In the genomic region with DNA sequence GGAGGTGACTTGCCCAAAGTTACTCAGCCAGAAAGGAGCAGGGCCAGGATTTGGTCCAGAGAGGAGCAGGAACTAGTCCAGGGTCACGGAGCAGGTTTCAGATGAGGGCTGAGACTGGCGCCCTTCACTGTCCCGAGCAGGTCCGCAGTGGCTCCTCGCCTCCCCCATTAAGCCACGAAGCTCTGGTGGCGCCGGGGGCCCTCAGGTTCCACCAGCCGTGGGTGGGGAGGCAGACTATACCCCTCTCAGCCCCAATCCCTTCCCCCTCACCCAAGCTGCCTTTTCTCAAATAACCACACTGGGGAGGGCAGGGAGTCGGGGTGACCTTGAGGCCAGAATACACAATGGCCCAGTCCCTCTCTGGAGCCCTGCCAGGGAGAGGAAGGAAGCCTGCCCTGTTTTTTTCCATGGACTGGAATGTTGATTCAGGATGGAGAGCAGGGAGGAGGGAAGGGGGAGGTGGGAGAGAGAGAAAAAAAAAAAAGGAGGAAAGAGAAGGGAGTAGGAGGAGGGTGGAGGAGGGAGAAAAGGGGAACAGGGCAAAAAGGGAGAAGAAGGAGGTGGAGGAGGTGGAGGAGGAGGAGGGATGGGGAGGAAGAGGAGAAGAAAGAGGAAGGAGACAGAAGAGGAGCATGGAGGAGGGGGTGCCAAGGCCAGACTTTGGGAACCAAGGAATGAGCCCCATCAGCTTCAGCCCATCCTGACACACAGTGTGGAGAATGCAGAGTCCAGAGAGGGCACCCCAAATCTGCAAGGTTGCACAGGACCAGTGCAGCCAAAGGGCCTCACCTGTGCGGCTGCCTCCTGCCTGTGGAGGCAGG, we compare ENCODE assay signal across 8 cellular contexts. TPM values are rescaled to one million over a fixed set of nuclear protein-coding genes. Genes with fewer than 3 reads are reported as not detected.
A peak's percentile ranks its signal among the peaks of the same experiment; 100 is the strongest.
DNase-seq lines count a peak whose midpoint lies in the region; ATAC-seq, FAIRE-seq and TF ChIP-seq lines count a peak whose summit lies in the region.

No MANE protein-coding gene starts in this region.

- peak; percentile 69 for TF ChIP-seq EP300 in Ishikawa (IDR thresholded peaks at IDR 0.05; ENCODE audit: borderline replicate concordance)

- no peak for TF ChIP-seq POLR2A in GM12892 (IDR thresholded peaks at IDR 0.05; ENCODE audit: low read depth, low read length)

- H3K4me1 Mint-ChIP-seq in activated T-helper 2 cell treated with anti-CD3 and anti-CD28 coated beads, Interferon-gamma antibody, Interleukin-2, Interleukin-4, amounts not matched to agents 10 μg/mL and 5 μg/mL and 100 μg/mL, durations not matched to agents 14 hours and 24 hours and 36 hours (ENCODE audit: low read depth) = peaks cover 19% of the 10 kb centered on the region

- H3K36me3 ChIP-seq in tibial artery = no peaks in the 10 kb centered on the region

- intact Hi-C loops in tibial artery (cut with DNase I; ENCODE audit: low total_unique reads) = no loop called here
- intact Hi-C loops in activated T-helper 2 cell treated with anti-CD3 and anti-CD28 coated beads, Interferon-gamma antibody, Interleukin-2, Interleukin-4, amounts not matched to agents 10 μg/mL and 5 μg/mL and 100 μg/mL, durations not matched to agents 14 hours and 24 hours and 36 hours (cut with micrococcal nuclease) = no loop called here

- H3K9me3 ChIP-seq in tibial artery = peaks cover 0 to 12% (median 5%) of the 10 kb centered on the region in 3 donors

- no peak for FAIRE-seq in GM12892 (lab: Jason Lieb, UNC)

- DNase-seq in cerebellar cortex (ENCODE audit: low spot score) (peak; percentile 39), left lobe of liver (ENCODE audit: low spot score) (peak; percentile 84), tibial artery (peak; percentile 66 to 78), GM12892 (ENCODE audit: insufficient read length) (no peak), NCI-H1436 (lab: John Stamatoyannopoulos, UW) (no peak), DMS 273 treated with DMSO at 0.1 percent for 48 hours (lab: John Stamatoyannopoulos, UW) (no peak)
- DNase-seq in activated T-helper 2 cell treated with anti-CD3 and anti-CD28 coated beads, Interferon-gamma antibody, Interleukin-2, Interleukin-4, amounts not matched to agents 10 μg/mL and 5 μg/mL and 100 μg/mL, durations not matched to agents 14 hours and 24 hours and 36 hours (ENCODE audit: low spot score) = no peak

- H3K27ac ChIP-seq in tibial artery = peak overlapping the region; percentile 44 to 62

- TF ChIP-seq CTCF in tibial artery (IDR thresholded peaks at IDR 0.05) = no peak

- H3K36me3 Mint-ChIP-seq in activated T-helper 2 cell treated with anti-CD3 and anti-CD28 coated beads, Interferon-gamma antibody, Interleukin-2, Interleukin-4, amounts not matched to agents 10 μg/mL and 5 μg/mL and 100 μg/mL, durations not matched to agents 14 hours and 24 hours and 36 hours (ENCODE audit: low read depth) = peaks cover 3% of the 10 kb centered on the region

- peaks cover 21% of the 10 kb centered on the region for H3K9me3 Mint-ChIP-seq in activated T-helper 2 cell treated with anti-CD3 and anti-CD28 coated beads, Interferon-gamma antibody, Interleukin-2, Interleukin-4, amounts not matched to agents 10 μg/mL and 5 μg/mL and 100 μg/mL, durations not matched to agents 14 hours and 24 hours and 36 hours

- TF ChIP-seq RAD21 in Ishikawa (IDR thresholded peaks at IDR 0.05; ENCODE audit: low read depth) = no peak

- H3K4me3 ChIP-seq in tibial artery = peak overlapping the region in 1 of 2 donors; percentile 9

- H3K4me1 ChIP-seq in tibial artery = peaks cover 0 to 25% (median 20%) of the 10 kb centered on the region in 4 donors

- H3K27me3 Mint-ChIP-seq in activated T-helper 2 cell treated with anti-CD3 and anti-CD28 coated beads, Interferon-gamma antibody, Interleukin-2, Interleukin-4, amounts not matched to agents 10 μg/mL and 5 μg/mL and 100 μg/mL, durations not matched to agents 14 hours and 24 hours and 36 hours (ENCODE audit: low read depth) = no peaks in the 10 kb centered on the region

- peaks cover 0 to 7% of the 10 kb centered on the region in 2 donors for H3K27me3 ChIP-seq in tibial artery

- no peak overlapping the region for H3K27ac Mint-ChIP-seq in activated T-helper 2 cell treated with anti-CD3 and anti-CD28 coated beads, Interferon-gamma antibody, Interleukin-2, Interleukin-4, amounts not matched to agents 10 μg/mL and 5 μg/mL and 100 μg/mL, durations not matched to agents 14 hours and 24 hours and 36 hours

- peak; percentile 78 for ATAC-seq in left lobe of liver

- no peak overlapping the region for H3K4me3 Mint-ChIP-seq in activated T-helper 2 cell treated with anti-CD3 and anti-CD28 coated beads, Interferon-gamma antibody, Interleukin-2, Interleukin-4, amounts not matched to agents 10 μg/mL and 5 μg/mL and 100 μg/mL, durations not matched to agents 14 hours and 24 hours and 36 hours (ENCODE audit: low read depth)

TF ChIP-seq in Ishikawa, 13 proteins besides CTCF, POLR2A, EP300 and RAD21:
- TF ChIP-seq, protein P1, sequence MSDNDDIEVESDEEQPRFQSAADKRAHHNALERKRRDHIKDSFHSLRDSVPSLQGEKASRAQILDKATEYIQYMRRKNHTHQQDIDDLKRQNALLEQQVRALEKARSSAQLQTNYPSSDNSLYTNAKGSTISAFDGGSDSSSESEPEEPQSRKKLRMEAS (IDR thresholded peaks at IDR 0.05) = peak; percentile 57
- TF ChIP-seq EGR1 (IDR thresholded peaks at IDR 0.05) = no peak
- TF ChIP-seq FOXM1 (IDR thresholded peaks at IDR 0.05; ENCODE audit: borderline replicate concordance, low read depth) = no peak
- TF ChIP-seq ZBTB7A (IDR thresholded peaks at IDR 0.05; ENCODE audit: low read depth) = no peak; the same call in 1 of the 2 replicates
- no peak for TF ChIP-seq CEBPB (IDR thresholded peaks at IDR 0.05)
- no peak for TF ChIP-seq CREB1 (IDR thresholded peaks at IDR 0.05; ENCODE audit: low read depth)
- TF ChIP-seq TCF12 (IDR thresholded peaks at IDR 0.05; ENCODE audit: low read depth) = peak; percentile 53
- TF ChIP-seq, protein P2, sequence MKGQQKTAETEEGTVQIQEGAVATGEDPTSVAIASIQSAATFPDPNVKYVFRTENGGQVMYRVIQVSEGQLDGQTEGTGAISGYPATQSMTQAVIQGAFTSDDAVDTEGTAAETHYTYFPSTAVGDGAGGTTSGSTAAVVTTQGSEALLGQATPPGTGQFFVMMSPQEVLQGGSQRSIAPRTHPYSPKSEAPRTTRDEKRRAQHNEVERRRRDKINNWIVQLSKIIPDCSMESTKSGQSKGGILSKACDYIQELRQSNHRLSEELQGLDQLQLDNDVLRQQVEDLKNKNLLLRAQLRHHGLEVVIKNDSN (IDR thresholded peaks at IDR 0.05) = no peak
- no peak for TF ChIP-seq TAF1 (IDR thresholded peaks at IDR 0.05; ENCODE audit: low read depth)
- TF ChIP-seq TEAD4 (IDR thresholded peaks at IDR 0.05) = peak; percentile 86
- peak; percentile 90 for TF ChIP-seq NFIC (IDR thresholded peaks at IDR 0.05)
- TF ChIP-seq YY1 (IDR thresholded peaks at IDR 0.05; ENCODE audit: low read depth) = no peak; the same call in 1 of the 2 replicates
- TF ChIP-seq, protein P3, sequence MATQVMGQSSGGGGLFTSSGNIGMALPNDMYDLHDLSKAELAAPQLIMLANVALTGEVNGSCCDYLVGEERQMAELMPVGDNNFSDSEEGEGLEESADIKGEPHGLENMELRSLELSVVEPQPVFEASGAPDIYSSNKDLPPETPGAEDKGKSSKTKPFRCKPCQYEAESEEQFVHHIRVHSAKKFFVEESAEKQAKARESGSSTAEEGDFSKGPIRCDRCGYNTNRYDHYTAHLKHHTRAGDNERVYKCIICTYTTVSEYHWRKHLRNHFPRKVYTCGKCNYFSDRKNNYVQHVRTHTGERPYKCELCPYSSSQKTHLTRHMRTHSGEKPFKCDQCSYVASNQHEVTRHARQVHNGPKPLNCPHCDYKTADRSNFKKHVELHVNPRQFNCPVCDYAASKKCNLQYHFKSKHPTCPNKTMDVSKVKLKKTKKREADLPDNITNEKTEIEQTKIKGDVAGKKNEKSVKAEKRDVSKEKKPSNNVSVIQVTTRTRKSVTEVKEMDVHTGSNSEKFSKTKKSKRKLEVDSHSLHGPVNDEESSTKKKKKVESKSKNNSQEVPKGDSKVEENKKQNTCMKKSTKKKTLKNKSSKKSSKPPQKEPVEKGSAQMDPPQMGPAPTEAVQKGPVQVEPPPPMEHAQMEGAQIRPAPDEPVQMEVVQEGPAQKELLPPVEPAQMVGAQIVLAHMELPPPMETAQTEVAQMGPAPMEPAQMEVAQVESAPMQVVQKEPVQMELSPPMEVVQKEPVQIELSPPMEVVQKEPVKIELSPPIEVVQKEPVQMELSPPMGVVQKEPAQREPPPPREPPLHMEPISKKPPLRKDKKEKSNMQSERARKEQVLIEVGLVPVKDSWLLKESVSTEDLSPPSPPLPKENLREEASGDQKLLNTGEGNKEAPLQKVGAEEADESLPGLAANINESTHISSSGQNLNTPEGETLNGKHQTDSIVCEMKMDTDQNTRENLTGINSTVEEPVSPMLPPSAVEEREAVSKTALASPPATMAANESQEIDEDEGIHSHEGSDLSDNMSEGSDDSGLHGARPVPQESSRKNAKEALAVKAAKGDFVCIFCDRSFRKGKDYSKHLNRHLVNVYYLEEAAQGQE (IDR thresholded peaks at IDR 0.05; ENCODE audit: low read depth) = no peak

RNA-seq across cellular contexts. Expression of a gene that starts 19.7 kb away (rescaled TPM):
- not detected for total RNA-seq in left lobe of liver
- total RNA-seq in activated T-helper 2 cell treated with anti-CD3 and anti-CD28 coated beads, Interferon-gamma antibody, Interleukin-2, Interleukin-4, amounts not matched to agents 10 μg/mL and 5 μg/mL and 100 μg/mL, durations not matched to agents 14 hours and 24 hours and 36 hours = not detected in 2 replicates
- not detected for polyA plus RNA-seq in GM12892 (2012; ENCODE audit: missing spikeins)

RNA-seq across cellular contexts. Expression of a gene that starts 29.9 kb away (rescaled TPM):
- 30.8 TPM for total RNA-seq in left lobe of liver
- 83.5 and 85.2 TPM in 2 replicates for total RNA-seq in activated T-helper 2 cell treated with anti-CD3 and anti-CD28 coated beads, Interferon-gamma antibody, Interleukin-2, Interleukin-4, amounts not matched to agents 10 μg/mL and 5 μg/mL and 100 μg/mL, durations not matched to agents 14 hours and 24 hours and 36 hours
- polyA plus RNA-seq in GM12892 (2012; ENCODE audit: missing spikeins) = 3.3 TPM

RNA-seq across cellular contexts. Expression of a gene that starts 47.4 kb away (rescaled TPM):
- total RNA-seq in left lobe of liver = 5.6 TPM
- total RNA-seq in activated T-helper 2 cell treated with anti-CD3 and anti-CD28 coated beads, Interferon-gamma antibody, Interleukin-2, Interleukin-4, amounts not matched to agents 10 μg/mL and 5 μg/mL and 100 μg/mL, durations not matched to agents 14 hours and 24 hours and 36 hours = 1.3 and 1.5 TPM in 2 replicates
- 0.28 TPM for polyA plus RNA-seq in GM12892 (2012; ENCODE audit: missing spikeins)

RNA-seq across cellular contexts. Expression of a gene that starts 59.0 kb away (rescaled TPM):
- total RNA-seq in left lobe of liver = 14.0 TPM
- not detected in 2 replicates for total RNA-seq in activated T-helper 2 cell treated with anti-CD3 and anti-CD28 coated beads, Interferon-gamma antibody, Interleukin-2, Interleukin-4, amounts not matched to agents 10 μg/mL and 5 μg/mL and 100 μg/mL, durations not matched to agents 14 hours and 24 hours and 36 hours
- polyA plus RNA-seq in GM12892 (2012; ENCODE audit: missing spikeins) = not detected

Comparison
In these comparisons a context has a peak if more than half of its experiments do, and no peak if none do; other contexts are left out.
1. DNase-seq: peak in cerebellar cortex (single experiment), left lobe of liver (single experiment) and tibial artery (2 of 2); none in activated T-helper 2 cell treated with anti-CD3 and anti-CD28 coated beads, Interferon-gamma antibody, Interleukin-2, Interleukin-4, amounts not matched to agents 10 μg/mL and 5 μg/mL and 100 μg/mL, durations not matched to agents 14 hours and 24 hours and 36 hours (single experiment), GM12892 (single experiment), NCI-H1436 (single experiment) and DMS 273 treated with DMSO at 0.1 percent for 48 hours (single experiment).